26 cellular contexts compared by ENCODE assay signal in the genomic region with DNA sequence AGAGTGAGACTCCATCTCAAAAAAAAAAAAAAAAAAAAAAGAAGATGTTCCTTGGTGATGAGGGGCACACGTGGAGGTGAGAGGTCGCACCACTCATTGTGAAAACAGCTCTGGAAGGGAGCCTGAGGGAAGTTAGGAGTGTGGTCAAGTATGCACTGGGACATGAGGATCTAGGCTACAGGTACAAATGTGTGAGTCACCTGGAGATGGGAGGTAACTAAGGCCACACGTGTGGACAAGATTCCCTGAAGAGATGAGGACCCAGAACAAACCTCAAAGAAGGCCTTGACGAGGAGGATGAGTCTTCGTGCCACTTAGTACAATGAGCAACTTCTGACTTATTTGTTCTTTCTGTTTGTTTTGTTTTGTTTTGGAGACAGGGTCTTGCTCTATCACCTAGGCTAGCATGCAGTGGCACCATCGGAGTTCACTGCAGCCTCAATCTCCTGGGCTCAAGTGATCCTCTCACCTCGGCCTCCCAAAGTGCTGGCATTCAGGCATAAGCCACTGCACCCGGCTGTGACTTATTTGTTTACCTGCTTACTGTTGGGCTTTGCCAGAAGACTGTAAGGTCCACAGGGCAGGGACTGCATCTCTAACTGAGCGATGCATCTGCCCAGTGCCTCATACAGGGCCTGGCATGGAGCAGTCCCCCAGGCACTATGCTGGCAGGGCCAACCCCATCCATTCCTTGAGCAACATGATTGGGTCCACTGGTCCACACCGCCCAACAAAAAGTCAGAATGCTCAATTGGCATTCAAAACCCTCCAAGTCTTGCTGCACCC. TPM values are rescaled to one million over a fixed set of nuclear protein-coding genes. Genes with fewer than 3 reads are reported as not detected.
DNase-seq lines count a peak whose midpoint lies in the region; ATAC-seq and TF ChIP-seq lines count a peak whose summit lies in the region.
"Had no signal": no experiment of that assay in that cellular context is flagged by ENCODE, and none has a peak within 500 bp of the region (broad histone marks: within the 10 kb centered on the region; RNA-seq: fewer than 3 reads in every experiment).

No MANE protein-coding gene starts in this region.

- H3K4me3 ChIP-seq in gastrocnemius medialis (no peak overlapping the region), BE2C (ENCODE audit: low read depth, low read length) (no peak overlapping the region)
- H3K4me3 ChIP-seq: body of pancreas, MG63, prostate gland had no signal

- peak overlapping the region; percentile 18 for H3K4me3 Mint-ChIP-seq in MCF 10A (ENCODE audit: unreplicated experiment)
- H3K4me3 Mint-ChIP-seq: activated T-cell treated with anti-CD3 and anti-CD28 coated beads, Interleukin-2, amount 50 U/mL, for 72 hours; CD4-positive, CD25-positive, alpha-beta regulatory T cell; stimulated activated naive CD8-positive, alpha-beta T cell treated with anti-CD3 and anti-CD28 coated beads, Interleukin-15, amount 100 ng/mL, for 72 hours had no signal

- ATAC-seq in left lobe of liver: peak; percentile 35
- no peak for ATAC-seq in gastrocnemius medialis
- no peak for ATAC-seq in SK-N-SH treated with all-trans-retinoic acid at 6 μM for 48 hours
- ATAC-seq: activated T-cell treated with anti-CD3 and anti-CD28 coated beads, Interleukin-2, amount 50 U/mL, for 72 hours; body of pancreas; Right ventricle myocardium inferior; stimulated activated naive CD8-positive, alpha-beta T cell treated with anti-CD3 and anti-CD28 coated beads, Interleukin-15, amount 100 ng/mL, for 72 hours had no signal

- TF ChIP-seq CTCF in MCF 10A (IDR thresholded peaks at IDR 0.05; ENCODE audit: unreplicated experiment) (no peak), gastrocnemius medialis (IDR thresholded peaks at IDR 0.05 in 4 of 5, conservative IDR thresholded peaks at IDR 0.05 in 1 of 5) (no peak), BE2C (IDR thresholded peaks at IDR 0.05; ENCODE audit: low read depth, low read length) (no peak)

- H3K9me3 Mint-ChIP-seq in MCF 10A (ENCODE audit: unreplicated experiment): no peaks in the 10 kb centered on the region
- H3K9me3 Mint-ChIP-seq: activated T-cell treated with anti-CD3 and anti-CD28 coated beads, Interleukin-2, amount 50 U/mL, for 72 hours; CD4-positive, CD25-positive, alpha-beta regulatory T cell; stimulated activated naive CD8-positive, alpha-beta T cell treated with anti-CD3 and anti-CD28 coated beads, Interleukin-15, amount 100 ng/mL, for 72 hours had no signal

- H3K4me1 ChIP-seq in gastrocnemius medialis: peaks cover 69 to 70% of the 10 kb centered on the region in 2 donors
- H3K4me1 ChIP-seq in BE2C: no peaks in the 10 kb centered on the region

- H3K27ac Mint-ChIP-seq in MCF 10A (ENCODE audit: low read depth, unreplicated experiment): peak overlapping the region; percentile 93
- H3K27ac Mint-ChIP-seq: activated T-cell treated with anti-CD3 and anti-CD28 coated beads, Interleukin-2, amount 50 U/mL, for 72 hours; CD4-positive, CD25-positive, alpha-beta regulatory T cell; stimulated activated naive CD8-positive, alpha-beta T cell treated with anti-CD3 and anti-CD28 coated beads, Interleukin-15, amount 100 ng/mL, for 72 hours had no signal

- H3K9me3 ChIP-seq in gastrocnemius medialis (no peaks in the 10 kb centered on the region), BE2C (no peaks in the 10 kb centered on the region)
- H3K9me3 ChIP-seq: body of pancreas, MG63, neutrophil, prostate gland had no signal

- CTCF ChIA-PET in MCF 10A (lab: Yijun Ruan, JAX): no interaction called here

- no TSS peak for BruUV-seq in MCF 10A (replicated peaks; lab: Mats Ljungman, UMichigan)

- in situ Hi-C loops in gastrocnemius medialis (cut with MboI; ENCODE audit: low sequenced_read_pairs in 4 of 4): no loop called here

- TF ChIP-seq POLR2A in gastrocnemius medialis (IDR thresholded peaks at IDR 0.05): no peak

- intact Hi-C loops in MCF 10A (cut with micrococcal nuclease): loop anchor here (5.0 kb wide), 2 partner anchors 75 to 135 kb away; a partner anchor contains a TSS
- intact Hi-C loops in gastrocnemius medialis (cut with DNase I; ENCODE audit: low total_unique reads): no loop called here

- no peaks in the 10 kb centered on the region for H3K27me3 ChIP-seq in gastrocnemius medialis
- no peaks in the 10 kb centered on the region for H3K27me3 ChIP-seq in BE2C
- H3K27me3 ChIP-seq: body of pancreas, MG63 had no signal

- H3K36me3 ChIP-seq in gastrocnemius medialis (no peaks in the 10 kb centered on the region), BE2C (no peaks in the 10 kb centered on the region)
- H3K36me3 ChIP-seq: MG63, neutrophil, prostate gland, WERI-Rb-1 had no signal

- H3K36me3 Mint-ChIP-seq in MCF 10A (ENCODE audit: insufficient read depth, unreplicated experiment): no peaks in the 10 kb centered on the region
- H3K36me3 Mint-ChIP-seq: CD4-positive, CD25-positive, alpha-beta regulatory T cell had no signal

- POLR2A ChIA-PET in MCF 10A (lab: Yijun Ruan, JAX): no interaction called here

- H3K4me1 Mint-ChIP-seq in MCF 10A (ENCODE audit: insufficient read depth, unreplicated experiment): peaks cover 50% of the 10 kb centered on the region
- H3K4me1 Mint-ChIP-seq: stimulated activated naive CD8-positive, alpha-beta T cell treated with anti-CD3 and anti-CD28 coated beads, Interleukin-15, amount 100 ng/mL, for 72 hours had no signal

- H3K27ac ChIP-seq in gastrocnemius medialis: peak overlapping the region; percentile 88 to 97 (median 93)
- H3K27ac ChIP-seq: neutrophil, prostate gland, WERI-Rb-1 had no signal

- DNase-seq in DMS53 (lab: John Stamatoyannopoulos, UW): peak; percentile 21
- no peak for DNase-seq in DMS53 treated with DMSO at 0.1 percent for 48 hours (lab: John Stamatoyannopoulos, UW; ENCODE audit: unreplicated experiment)
- peak; percentile 78 for DNase-seq in MCF 10A (ENCODE audit: unreplicated experiment)
- DNase-seq in left lobe of liver (ENCODE audit: low spot score): peak; percentile 53
- no peak for DNase-seq in gastrocnemius medialis
- no peak for DNase-seq in NCI-H2227 treated with DMSO at 0.1 percent for 48 hours (lab: John Stamatoyannopoulos, UW)
- DNase-seq in BE2C: no peak
- DNase-seq: 8988T; activated CD4-positive, alpha-beta T cell treated with anti-CD3 and anti-CD28 coated beads, Interleukin-2, amount 50 U/mL, for 4 hours; activated naive CD4-positive, alpha-beta T cell; activated T-cell treated with anti-CD3 and anti-CD28 coated beads, Interleukin-2, amount 50 U/mL, for 72 hours; body of pancreas; CD4-positive, CD25-positive, alpha-beta regulatory T cell; mesenchymal stem cell; MG63; NCI-H2029; NCI-H345; small intestine; stimulated activated CD4-positive, alpha-beta T cell treated with anti-CD3 and anti-CD28 coated beads, Interleukin-1b, Interleukin-23, amount 100 ng/mL, for 48 hours; stimulated activated CD8-positive, alpha-beta memory T cell treated with anti-CD3 and anti-CD28 coated beads, Interleukin-4, amount 100 ng/mL, for 48 hours; stimulated activated naive CD8-positive, alpha-beta T cell treated with anti-CD3 and anti-CD28 coated beads, Interleukin-15, amount 100 ng/mL, for 72 hours; WERI-Rb-1 had no signal

- H3K27me3 Mint-ChIP-seq in MCF 10A (ENCODE audit: insufficient read depth, unreplicated experiment): no peaks in the 10 kb centered on the region

TF ChIP-seq in SK-N-SH treated with all-trans-retinoic acid at 6 μM for 48 hours, 23 proteins besides CTCF, POLR2A, EP300 and RAD21:
- no peak for TF ChIP-seq GLIS3 (CRISPR knock-in tag; IDR thresholded peaks at IDR 0.05)
- no peak for TF ChIP-seq TCF4 (CRISPR knock-in tag; IDR thresholded peaks at IDR 0.05; ENCODE audit: borderline replicate concordance)
- TF ChIP-seq CSDC2 (CRISPR knock-in tag; IDR thresholded peaks at IDR 0.05): no peak
- TF ChIP-seq, protein P1, sequence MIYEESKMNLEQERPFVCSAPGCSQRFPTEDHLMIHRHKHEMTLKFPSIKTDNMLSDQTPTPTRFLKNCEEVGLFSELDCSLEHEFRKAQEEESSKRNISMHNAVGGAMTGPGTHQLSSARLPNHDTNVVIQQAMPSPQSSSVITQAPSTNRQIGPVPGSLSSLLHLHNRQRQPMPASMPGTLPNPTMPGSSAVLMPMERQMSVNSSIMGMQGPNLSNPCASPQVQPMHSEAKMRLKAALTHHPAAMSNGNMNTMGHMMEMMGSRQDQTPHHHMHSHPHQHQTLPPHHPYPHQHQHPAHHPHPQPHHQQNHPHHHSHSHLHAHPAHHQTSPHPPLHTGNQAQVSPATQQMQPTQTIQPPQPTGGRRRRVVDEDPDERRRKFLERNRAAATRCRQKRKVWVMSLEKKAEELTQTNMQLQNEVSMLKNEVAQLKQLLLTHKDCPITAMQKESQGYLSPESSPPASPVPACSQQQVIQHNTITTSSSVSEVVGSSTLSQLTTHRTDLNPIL (CRISPR knock-in tag; IDR thresholded peaks at IDR 0.05; ENCODE audit: low read depth): no peak
- TF ChIP-seq, protein P2, sequence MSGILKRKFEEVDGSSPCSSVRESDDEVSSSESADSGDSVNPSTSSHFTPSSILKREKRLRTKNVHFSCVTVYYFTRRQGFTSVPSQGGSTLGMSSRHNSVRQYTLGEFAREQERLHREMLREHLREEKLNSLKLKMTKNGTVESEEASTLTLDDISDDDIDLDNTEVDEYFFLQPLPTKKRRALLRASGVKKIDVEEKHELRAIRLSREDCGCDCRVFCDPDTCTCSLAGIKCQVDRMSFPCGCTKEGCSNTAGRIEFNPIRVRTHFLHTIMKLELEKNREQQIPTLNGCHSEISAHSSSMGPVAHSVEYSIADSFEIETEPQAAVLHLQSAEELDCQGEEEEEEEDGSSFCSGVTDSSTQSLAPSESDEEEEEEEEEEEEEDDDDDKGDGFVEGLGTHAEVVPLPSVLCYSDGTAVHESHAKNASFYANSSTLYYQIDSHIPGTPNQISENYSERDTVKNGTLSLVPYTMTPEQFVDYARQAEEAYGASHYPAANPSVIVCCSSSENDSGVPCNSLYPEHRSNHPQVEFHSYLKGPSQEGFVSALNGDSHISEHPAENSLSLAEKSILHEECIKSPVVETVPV (CRISPR knock-in tag; IDR thresholded peaks at IDR 0.05): no peak
- no peak for TF ChIP-seq OSR1 (CRISPR knock-in tag; IDR thresholded peaks at IDR 0.05)
- TF ChIP-seq ARNTL (CRISPR knock-in tag; IDR thresholded peaks at IDR 0.05; ENCODE audit: borderline replicate concordance, low read depth): no peak
- no peak for TF ChIP-seq ESRRG (CRISPR knock-in tag; IDR thresholded peaks at IDR 0.05)
- TF ChIP-seq TOX (CRISPR knock-in tag; IDR thresholded peaks at IDR 0.05; ENCODE audit: borderline replicate concordance): no peak
- no peak for TF ChIP-seq ZNF70 (CRISPR knock-in tag; IDR thresholded peaks at IDR 0.05)

RNA-seq across cellular contexts. Expression of a gene that starts 6.4 kb away (rescaled TPM):
- total RNA-seq in MCF 10A (2022): 11.1 and 11.2 TPM in 2 replicates
- 16.7 TPM for total RNA-seq in left lobe of liver
- 100 to 1,000 TPM in 2 of 4 donors, 10 to 100 TPM in 2; 55.5 to 129 (median 93.2) TPM for total RNA-seq in gastrocnemius medialis
- 2.9 TPM for polyA plus RNA-seq in BE2C (2012; ENCODE audit: insufficient read depth, insufficient read length, low read depth)

RNA-seq across cellular contexts. Expression of a gene that starts 53.0 kb away (rescaled TPM):
- total RNA-seq in MCF 10A (2022) (0.49 and 1.5 TPM in 2 replicates), left lobe of liver (70.9 TPM), gastrocnemius medialis (100 to 1,000 TPM; 128 to 242 (median 179) TPM)
- polyA plus RNA-seq in BE2C (2012; ENCODE audit: insufficient read depth, insufficient read length, low read depth): 0.40 TPM

RNA-seq across cellular contexts. Expression of a gene that starts 53.5 kb away (rescaled TPM):
- total RNA-seq in MCF 10A (2022): 0.32 and 0.89 TPM in 2 replicates
- total RNA-seq in left lobe of liver: 0.15 TPM
- total RNA-seq in gastrocnemius medialis: under 1 TPM in 1 of 4 donors, not detected in 3; 0.40 TPM
- 0.73 TPM for polyA plus RNA-seq in BE2C (2012; ENCODE audit: insufficient read depth, insufficient read length, low read depth)

Comparison
In these comparisons a context has a peak if more than half of its experiments do, and no peak if none do; other contexts are left out.
1. DNase-seq: peak in DMS53 (single experiment), MCF 10A (single experiment) and left lobe of liver (single experiment); none in DMS53 treated with DMSO at 0.1 percent for 48 hours (single experiment), gastrocnemius medialis (0 of 2), NCI-H2227 treated with DMSO at 0.1 percent for 48 hours (single experiment) and BE2C (single experiment).
2. RNA of a gene that starts 53.0 kb away (total RNA-seq): 128 to 242 TPM in gastrocnemius medialis and 70.9 TPM in left lobe of liver (single experiment); 0.49 to 1.5 TPM in MCF 10A; every median in the first group is over 10 times any median in the second.